Comparison of ENCODE assay signal across 14 cellular contexts in genomic region chr3:9276761-9277370, GRCh38. TPM values are rescaled to one million over a fixed set of nuclear protein-coding genes. Genes with fewer than 3 reads are reported as not detected.
A peak's percentile ranks its signal among the peaks of the same experiment; 100 is the strongest.
DNase-seq lines count a peak whose midpoint lies in the region; ATAC-seq and TF ChIP-seq lines count a peak whose summit lies in the region.
"Had no signal": no experiment of that assay in that cellular context is flagged by ENCODE, and none has a peak within 500 bp of the region (broad histone marks: within the 10 kb centered on the region; RNA-seq: fewer than 3 reads in every experiment).

No MANE protein-coding gene starts in this region.

- peaks cover 2% of the 10 kb centered on the region for H3K27me3 Mint-ChIP-seq in neural progenitor cell (ENCODE audit: insufficient read depth, low read depth)

- peaks cover 38% of the 10 kb centered on the region for H3K4me1 Mint-ChIP-seq in neural progenitor cell

- H3K4me3 ChIP-seq in PC-3 (ENCODE audit: low read length) (no peak overlapping the region), epithelial cell of esophagus (ENCODE audit: low read length) (no peak overlapping the region), neural progenitor cell (no peak overlapping the region)
- H3K4me3 ChIP-seq: BLaER1 treated with 17β-estradiol and CSF1 and Interleukin-3, amounts not matched to agents 10 nM and 100 nM; GM12878; HAP-1 had no signal

- CTCF ChIA-PET in PC-3 (lab: Charles Lee), result no interaction called here

- no TSS peak for BruUV-seq in PC-3 (replicated peaks; lab: Mats Ljungman, UMichigan)

- peaks cover 3% of the 10 kb centered on the region for H3K9me3 Mint-ChIP-seq in neural progenitor cell

- H3K36me3 ChIP-seq in PC-3 (ENCODE audit: low read depth, low read length) (no peaks in the 10 kb centered on the region), neural progenitor cell (no peaks in the 10 kb centered on the region)
- H3K36me3 ChIP-seq: BLaER1 treated with 17β-estradiol and CSF1 and Interleukin-3, amounts not matched to agents 10 nM and 100 nM; HAP-1 had no signal

- ATAC-seq in PC-3 (peak; percentile 64), GM18511 (IDR thresholded peaks at IDR 0.05; ENCODE audit: unreplicated experiment) (no peak), GM21825 (IDR thresholded peaks at IDR 0.05; ENCODE audit: unreplicated experiment) (no peak)
- ATAC-seq: GM12878, HepG2 had no signal

- H2AFZ ChIP-seq in PC-3 (ENCODE audit: low read length) (no peak overlapping the region), neural progenitor cell (replicated peaks) (no peak overlapping the region)

- no peaks in the 10 kb centered on the region for H3K9me2 ChIP-seq in PC-3 (replicated peaks; ENCODE audit: low read length)

- no peak for TF ChIP-seq CTCF in PC-3 (conservative IDR thresholded peaks at IDR 0.05; ENCODE audit: low read depth, low read length)
- no peak for TF ChIP-seq CTCF in epithelial cell of esophagus (IDR thresholded peaks at IDR 0.05; ENCODE audit: insufficient read depth, low read depth, low read length, missing control alignments)
- TF ChIP-seq CTCF in neural progenitor cell (IDR thresholded peaks at IDR 0.05), result no peak

- no peaks in the 10 kb centered on the region for H4K20me1 ChIP-seq in PC-3 (ENCODE audit: low read length)
- no peaks in the 10 kb centered on the region for H4K20me1 ChIP-seq in neural progenitor cell (ENCODE audit: low read depth)
- H4K20me1 ChIP-seq: BLaER1 treated with 17β-estradiol and CSF1 and Interleukin-3, amounts not matched to agents 10 nM and 100 nM had no signal

- H3K9ac ChIP-seq in PC-3 (ENCODE audit: low read length), result no peak overlapping the region
- H3K9ac ChIP-seq in neural progenitor cell, result no peak overlapping the region
- H3K9ac ChIP-seq: BLaER1 treated with 17β-estradiol and CSF1 and Interleukin-3, amounts not matched to agents 10 nM and 100 nM had no signal

- no peaks in the 10 kb centered on the region for H3K36me3 Mint-ChIP-seq in neural progenitor cell

- no peak overlapping the region for H3K4me2 ChIP-seq in PC-3 (ENCODE audit: low read length)
- no peak overlapping the region for H3K4me2 ChIP-seq in neural progenitor cell
- H3K4me2 ChIP-seq: BLaER1 treated with 17β-estradiol and CSF1 and Interleukin-3, amounts not matched to agents 10 nM and 100 nM had no signal

- no peaks in the 10 kb centered on the region for H3K27me3 ChIP-seq in PC-3 (ENCODE audit: low read length)
- no peaks in the 10 kb centered on the region for H3K27me3 ChIP-seq in neural progenitor cell
- H3K27me3 ChIP-seq: BLaER1 treated with 17β-estradiol and CSF1 and Interleukin-3, amounts not matched to agents 10 nM and 100 nM had no signal

- H3K27ac ChIP-seq in PC-3 (ENCODE audit: low read length), result peak overlapping the region; percentile 63
- H3K27ac ChIP-seq in neural progenitor cell, result no peak overlapping the region
- H3K27ac ChIP-seq: BLaER1 treated with 17β-estradiol and CSF1 and Interleukin-3, amounts not matched to agents 10 nM and 100 nM had no signal

- POLR2A ChIA-PET in PC-3 (lab: Charles Lee; ENCODE audit: unreplicated experiment), result no interaction called here

- peaks cover 8% of the 10 kb centered on the region; the same call in 1 of the 2 replicates for H3K4me1 ChIP-seq in PC-3 (ENCODE audit: insufficient read depth, low read length)
- peaks cover 18% of the 10 kb centered on the region for H3K4me1 ChIP-seq in neural progenitor cell
- H3K4me1 ChIP-seq: BLaER1 treated with 17β-estradiol and CSF1 and Interleukin-3, amounts not matched to agents 10 nM and 100 nM; HAP-1 had no signal

- H3K79me2 ChIP-seq in PC-3 (ENCODE audit: low read length) (no peaks in the 10 kb centered on the region), neural progenitor cell (ENCODE audit: low read depth) (no peaks in the 10 kb centered on the region)

- H3F3A ChIP-seq in PC-3 (ENCODE audit: low read length, unreplicated experiment), result no peaks in the 10 kb centered on the region
- peaks cover 15% of the 10 kb centered on the region for H3F3A ChIP-seq in neural progenitor cell (ENCODE audit: low read depth)

- H3K4me3 Mint-ChIP-seq in neural progenitor cell, result no peak overlapping the region
- H3K4me3 Mint-ChIP-seq: CD4-positive, CD25-positive, alpha-beta regulatory T cell had no signal

- DNase-seq in ELR (ENCODE audit: low read depth), result peak; percentile 9
- DNase-seq in PC-3, result peak; percentile 65
- peak; percentile 67 for DNase-seq in epithelial cell of esophagus (ENCODE audit: low read depth)
- DNase-seq in neural progenitor cell (ENCODE audit: low spot score), result no peak
- no peak for DNase-seq in NCI-H1105 treated with DMSO at 0.1 percent for 48 hours (lab: John Stamatoyannopoulos, UW)
- DNase-seq: ACHN; CD4-positive, CD25-positive, alpha-beta regulatory T cell; DMS53 had no signal

- intact Hi-C loops in PC-3 (cut with micrococcal nuclease), result no loop called here

- H3K27ac Mint-ChIP-seq in neural progenitor cell, result peak overlapping the region; percentile 57

- no peaks in the 10 kb centered on the region for H3K9me3 ChIP-seq in PC-3 (ENCODE audit: low read length)
- H3K9me3 ChIP-seq in neural progenitor cell (ENCODE audit: low read depth), result no peaks in the 10 kb centered on the region
- H3K9me3 ChIP-seq: HAP-1 had no signal

RNA-seq across cellular contexts. Expression of gene SRGAP3, which starts 27.4 kb away (rescaled TPM):
- total RNA-seq in PC-3 (2014; rRNA removed), result 7.5 and 9.6 TPM in 2 replicates
- 35.7 and 59.3 TPM in 2 replicates for total RNA-seq in neural progenitor cell (ENCODE audit: low replicate concordance)

Comparison
In these comparisons a context has a peak if more than half of its experiments do, and no peak if none do; other contexts are left out.
1. DNase-seq: peak in ELR (single experiment), PC-3 (single experiment) and epithelial cell of esophagus (single experiment); none in neural progenitor cell (single experiment) and NCI-H1105 treated with DMSO at 0.1 percent for 48 hours (single experiment).